Comparison of ENCODE assay signal across 28 cellular contexts in the genomic region with DNA sequence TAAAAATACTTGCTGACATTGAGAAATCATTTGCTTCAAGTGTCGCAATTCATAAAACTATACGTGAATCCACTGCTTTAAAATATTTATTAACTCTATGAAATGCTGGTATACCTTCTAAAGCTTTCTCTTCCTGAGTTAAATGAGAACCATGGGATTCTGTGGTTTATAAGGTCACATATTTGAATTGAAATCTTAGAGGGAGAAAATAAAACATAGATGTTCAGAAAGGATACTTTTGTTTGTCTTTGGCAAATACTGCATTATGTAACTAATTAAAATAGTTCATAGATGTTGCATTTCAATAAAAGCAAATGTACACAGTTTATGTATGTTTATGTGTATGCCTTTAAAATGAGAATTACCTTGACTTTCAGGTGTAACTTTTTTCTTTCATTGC.
"Had no signal": no experiment of that assay in that cellular context is flagged by ENCODE, and none has a peak within 500 bp of the region (broad histone marks: within the 10 kb centered on the region; RNA-seq: fewer than 3 reads in every experiment).

No MANE protein-coding gene starts in this region.

- H3K4me3 Mint-ChIP-seq: immature natural killer cell; naive thymus-derived CD8-positive, alpha-beta T cell; nephron; neural crest cell; stimulated activated naive B cell treated with anti-CD40 and anti-IgM and Interleukin-4, amounts not matched to agents 10 μg/mL and 1 μg/mL and 100 μg/mL, for 72 hours had no signal

- H3K27me3 Mint-ChIP-seq: stimulated activated naive B cell treated with anti-CD40 and anti-IgM and Interleukin-4, amounts not matched to agents 10 μg/mL and 1 μg/mL and 100 μg/mL, for 72 hours had no signal

- H3K9me3 ChIP-seq: left lung, lower lobe of right lung, pancreas, prostate gland, stomach, testis, thyroid gland, transverse colon, upper lobe of right lung had no signal

- H3K27ac ChIP-seq: left lung, lower lobe of right lung, pancreas, prostate gland, skin epidermis, stomach, testis, thyroid gland, transverse colon, upper lobe of right lung had no signal

- H3K4me1 Mint-ChIP-seq: immature natural killer cell; naive thymus-derived CD8-positive, alpha-beta T cell; nephron; neural crest cell; stimulated activated naive B cell treated with anti-CD40 and anti-IgM and Interleukin-4, amounts not matched to agents 10 μg/mL and 1 μg/mL and 100 μg/mL, for 72 hours had no signal

- H3K4me1 ChIP-seq: left lung, lower lobe of right lung, pancreas, prostate gland, stomach, testis, thyroid gland, upper lobe of right lung had no signal

- H3K27ac Mint-ChIP-seq: immature natural killer cell; naive thymus-derived CD8-positive, alpha-beta T cell; nephron; stimulated activated naive B cell treated with anti-CD40 and anti-IgM and Interleukin-4, amounts not matched to agents 10 μg/mL and 1 μg/mL and 100 μg/mL, for 72 hours had no signal

- H3K36me3 Mint-ChIP-seq: immature natural killer cell; naive thymus-derived CD8-positive, alpha-beta T cell; stimulated activated naive B cell treated with anti-CD40 and anti-IgM and Interleukin-4, amounts not matched to agents 10 μg/mL and 1 μg/mL and 100 μg/mL, for 72 hours had no signal

- H3K27me3 ChIP-seq: left lung, pancreas, stomach, testis, thyroid gland, transverse colon, upper lobe of right lung had no signal

- H3K9me3 Mint-ChIP-seq: naive thymus-derived CD8-positive, alpha-beta T cell; nephron; neural crest cell; stimulated activated naive B cell treated with anti-CD40 and anti-IgM and Interleukin-4, amounts not matched to agents 10 μg/mL and 1 μg/mL and 100 μg/mL, for 72 hours had no signal

- H3K4me3 ChIP-seq: left lung, lower lobe of right lung, pancreas, prostate gland, skin epidermis, stomach, testis, thyroid gland, transverse colon, upper lobe of right lung had no signal

- DNase-seq: immature natural killer cell; kidney; left colon; left lung; lower lobe of right lung; mammary epithelial cell; mesenchymal stem cell; naive thymus-derived CD8-positive, alpha-beta T cell; nucleus accumbens; pancreas; posterior cingulate gyrus; retina; right cardiac atrium; stimulated activated CD4-positive, alpha-beta T cell treated with anti-CD3 and anti-CD28 coated beads, Interleukin-12 subunit alpha, Interleukin-12 subunit beta, amount 100 ng/mL, for 4 hours; stimulated activated CD4-positive, alpha-beta T cell treated with anti-CD3 and anti-CD28 coated beads, Interleukin-15, amount 100 ng/mL, for 24 hours; stimulated activated CD4-positive, alpha-beta T cell treated with anti-CD3 and anti-CD28 coated beads, Interleukin-2, amount 100 ng/mL, for 24 hours; stimulated activated CD4-positive, alpha-beta T cell treated with anti-CD3 and anti-CD28 coated beads, Interleukin-4, amount 100 ng/mL, for 1 hour; stimulated activated naive B cell treated with anti-CD40 and anti-IgM and Interleukin-4, amounts not matched to agents 10 μg/mL and 1 μg/mL and 100 μg/mL, for 72 hours; stimulated activated naive CD8-positive, alpha-beta T cell treated with anti-CD3 and anti-CD28 coated beads, Interleukin-15, Interleukin-2, amounts not matched to agents 100 U/mL and 50 U/mL, for 24 hours; stomach; testis; thyroid gland; transverse colon; upper lobe of right lung had no signal

- H3K36me3 ChIP-seq: left lung, lower lobe of right lung, pancreas, prostate gland, stomach, thyroid gland, transverse colon, upper lobe of right lung had no signal
